ENCODE assay signal across 21 cellular contexts in the genomic region with DNA sequence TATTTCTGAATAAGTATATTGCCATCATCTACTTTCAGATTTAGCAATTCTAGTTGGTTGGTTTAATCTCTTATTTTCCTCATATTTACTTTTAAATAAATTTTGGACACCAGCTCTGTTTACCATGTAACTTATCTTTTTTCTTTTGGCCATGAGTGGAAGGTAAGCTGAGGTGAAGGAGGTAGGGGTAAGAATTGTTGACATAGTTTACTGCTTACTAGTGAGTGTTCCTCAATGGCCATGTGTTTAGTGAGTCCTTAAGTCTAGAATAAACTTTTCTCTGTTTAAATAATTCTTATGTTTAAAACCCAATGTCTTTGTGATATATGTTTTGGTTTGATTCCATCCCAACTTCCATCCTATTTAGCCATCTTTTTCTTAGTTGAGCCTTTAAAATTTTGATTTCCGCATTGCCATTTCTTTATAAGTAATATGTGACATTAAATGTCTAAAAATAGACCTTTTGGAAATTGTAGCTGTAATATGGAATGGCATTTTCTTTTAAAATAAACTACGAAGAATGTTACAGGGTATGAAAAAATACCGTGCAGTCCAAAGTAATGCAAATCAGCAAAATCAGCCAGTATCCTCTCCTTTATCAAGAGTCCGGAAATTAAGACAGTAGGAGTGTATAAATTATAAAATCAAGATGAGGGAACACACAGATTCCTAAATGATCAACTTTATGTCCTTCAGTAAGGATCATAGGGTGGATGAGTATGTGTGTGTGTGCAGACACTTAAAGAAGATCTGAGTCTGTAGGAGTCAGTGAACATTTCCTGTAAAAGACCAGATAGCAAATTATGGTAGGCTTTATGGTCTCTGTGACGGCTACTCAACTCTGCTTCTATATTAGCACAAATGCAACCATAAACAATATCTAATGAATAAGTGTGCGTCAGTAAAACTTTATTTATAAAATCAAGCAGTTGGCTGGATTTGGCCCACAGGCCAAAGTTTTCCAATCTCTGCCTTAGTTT. TPM values are rescaled to one million over a fixed set of nuclear protein-coding genes. Genes with fewer than 3 reads are reported as not detected.
DNase-seq lines count a peak whose midpoint lies in the region; ATAC-seq, FAIRE-seq and TF ChIP-seq lines count a peak whose summit lies in the region.
"Had no signal": no experiment of that assay in that cellular context is flagged by ENCODE, and none has a peak within 500 bp of the region (broad histone marks: within the 10 kb centered on the region; RNA-seq: fewer than 3 reads in every experiment).

No MANE protein-coding gene starts in this region.

- H3F3A ChIP-seq in Loucy (ENCODE audit: low read depth) (peaks cover 3% of the 10 kb centered on the region; the same call in 1 of the 2 replicates), smooth muscle cell (ENCODE audit: low read depth) (no peaks in the 10 kb centered on the region)

- H3K4me3 ChIP-seq in Loucy (ENCODE audit: low read length, poor library complexity, severe bottlenecking) (no peak overlapping the region), K562 (no peak overlapping the region), smooth muscle cell (no peak overlapping the region)
- H3K4me3 ChIP-seq: BLaER1 treated with 17β-estradiol and CSF1 and Interleukin-3, amounts not matched to agents 10 nM and 100 nM; Peyer's patch had no signal

- peak; percentile 6; the same call in 1 of the 3 replicates for ATAC-seq in K562
- ATAC-seq: HepG2 had no signal

- no peak overlapping the region for H3K9ac ChIP-seq in Loucy (ENCODE audit: low read depth, low read length, poor library complexity, severe bottlenecking)
- H3K9ac ChIP-seq in K562 (ENCODE audit: insufficient read depth in 1 of 2, low read depth in 2 of 2, low read length in 2 of 2) = no peak overlapping the region
- no peak overlapping the region for H3K9ac ChIP-seq in smooth muscle cell (ENCODE audit: low read depth)
- H3K9ac ChIP-seq: BLaER1 treated with 17β-estradiol and CSF1 and Interleukin-3, amounts not matched to agents 10 nM and 100 nM had no signal

- FAIRE-seq in GM12892 (lab: Jason Lieb, UNC) = peak; percentile 58
- no peak for FAIRE-seq in K562 (lab: Jason Lieb, UNC)
- FAIRE-seq: HepG2 had no signal

- peaks cover 2% of the 10 kb centered on the region for H4K20me1 ChIP-seq in Loucy (ENCODE audit: insufficient read depth, low read length, poor library complexity, severe bottlenecking)
- no peaks in the 10 kb centered on the region for H4K20me1 ChIP-seq in K562 (replicated peaks; ENCODE audit: control insufficient read depth, insufficient read depth, low read length)
- peaks cover 6% of the 10 kb centered on the region for H4K20me1 ChIP-seq in smooth muscle cell (ENCODE audit: low read depth)

- no peak for TF ChIP-seq RAD21 in K562 (CRISPR knock-in tag; conservative IDR thresholded peaks at IDR 0.05 in 1 of 2, IDR thresholded peaks at IDR 0.05 in 1 of 2)

- CTCF ChIA-PET in K562 (lab: Yijun Ruan, JAX; ENCODE audit: low intra/inter-chr PET ratio) = no interaction called here

- H3K27me3 ChIP-seq in Loucy (ENCODE audit: insufficient read depth, low read length, poor library complexity, severe bottlenecking) (no peaks in the 10 kb centered on the region), K562 (ENCODE audit: control insufficient read depth in 2 of 2, insufficient read depth in 2 of 2, low read length in 2 of 2) (no peaks in the 10 kb centered on the region), smooth muscle cell (ENCODE audit: low read depth) (no peaks in the 10 kb centered on the region)
- H3K27me3 ChIP-seq: BLaER1 treated with 17β-estradiol and CSF1 and Interleukin-3, amounts not matched to agents 10 nM and 100 nM; Peyer's patch had no signal

- DNase-seq in GM12892 (ENCODE audit: insufficient read length) (no peak), K562 (ENCODE audit: extremely low read depth in 1 of 4, low spot score in 3 of 4) (no peak), smooth muscle cell (lab: John Stamatoyannopoulos, UW; ENCODE audit: unreplicated experiment) (no peak), CD1c-positive myeloid dendritic cell (ENCODE audit: extremely low spot score) (no peak), NCI-H2081 treated with DMSO at 0.1 percent for 48 hours (lab: John Stamatoyannopoulos, UW) (no peak)
- DNase-seq in stimulated activated CD4-positive, alpha-beta T cell treated with anti-CD3 and anti-CD28 coated beads, Interleukin-2, amount 100 ng/mL, for 24 hours = no peak
- DNase-seq: AML-193; CD4-positive, alpha-beta memory T cell; COR-L47; GOT3; KBM-7; MM.1S; NCI-H2029; NCI-H2227 treated with DMSO at 0.1 percent for 48 hours; NCI-H510A; NCI-H69; Peyer's patch; SHP77 treated with DMSO at 0.1 percent for 48 hours had no signal

- TF ChIP-seq CTCF in Loucy (conservative IDR thresholded peaks at IDR 0.05; ENCODE audit: low read length) (no peak), K562 (IDR thresholded peaks at IDR 0.05 in 2 of 3, conservative IDR thresholded peaks at IDR 0.05 in 1 of 3; ENCODE audit: insufficient read depth in 2 of 3, low read depth in 1 of 3, low read length in 3 of 3) (no peak), smooth muscle cell (IDR thresholded peaks at IDR 0.05; ENCODE audit: borderline replicate concordance, insufficient read depth, poor library complexity, severe bottlenecking) (no peak)

- TF ChIP-seq POLR2A in GM12892 (IDR thresholded peaks at IDR 0.05; ENCODE audit: low read depth, low read length) (no peak), K562 (conservative IDR thresholded peaks at IDR 0.05) (peak; percentile 67)

- H3K27ac ChIP-seq in K562 (ENCODE audit: extremely low read depth, low read depth, low read length) (peak overlapping the region; percentile 12; the same call in 2 of the 3 replicates), smooth muscle cell (ENCODE audit: low read depth) (peak overlapping the region; percentile 20)
- H3K27ac ChIP-seq: BLaER1 treated with 17β-estradiol and CSF1 and Interleukin-3, amounts not matched to agents 10 nM and 100 nM; Peyer's patch had no signal

- POLR2A ChIA-PET in K562 (lab: Yijun Ruan, JAX) = interaction anchor here (0.6 to 2.7 kb wide), 11 partner anchors 8 to 359 kb away, joined by 3 to 18 read pairs (median 3); partner anchors contain the start of gene STXBP5

- H3K9me3 ChIP-seq in Loucy (ENCODE audit: insufficient read depth, low read depth, low read length) (no peaks in the 10 kb centered on the region), K562 (replicated peaks; ENCODE audit: control insufficient read depth, insufficient read depth, low read depth, low read length) (no peaks in the 10 kb centered on the region), smooth muscle cell (replicated peaks; ENCODE audit: low read depth) (no peaks in the 10 kb centered on the region)
- H3K9me3 ChIP-seq: BLaER1 treated with 17β-estradiol and CSF1 and Interleukin-3, amounts not matched to agents 10 nM and 100 nM; Peyer's patch had no signal

- H3K79me2 ChIP-seq in Loucy (ENCODE audit: insufficient read depth, low read length) (peaks cover 6% of the 10 kb centered on the region; the same call in 1 of the 2 replicates), K562 (ENCODE audit: control insufficient read depth, insufficient read depth, low read length) (peaks cover 100% of the 10 kb centered on the region), smooth muscle cell (ENCODE audit: low read depth) (peaks cover 98% of the 10 kb centered on the region)

- 78% methylated on average over 6 of the region's 6 CpGs for WGBS in K562 (ENCODE audit: insufficient coverage, low coverage, missing lambda C conversion rate)
- 70% methylated on average over 6 of the region's 6 CpGs for WGBS in smooth muscle cell (ENCODE audit: low lambda C conversion rate)

- BruUV-seq in K562 (replicated peaks; lab: Mats Ljungman, UMichigan) = TSS peak; percentile 1

- H3K9me2 ChIP-seq in Loucy (replicated peaks; ENCODE audit: low read depth, low read length) = no peaks in the 10 kb centered on the region

- in situ Hi-C loops in K562 (cut with MboI) = loop anchor here (25.0 kb wide), 1 partner anchor 327 kb away; no protein-coding TSS in a partner anchor

- H3K4me1 ChIP-seq in Loucy (ENCODE audit: insufficient read depth, low read length, poor library complexity, severe bottlenecking) (peaks cover 41% of the 10 kb centered on the region), K562 (replicated peaks in 1 of 2; ENCODE audit: control insufficient read depth in 2 of 2, insufficient read depth in 2 of 2, low read length in 2 of 2) (peaks cover 4 to 44% of the 10 kb centered on the region in 2 experiments; a peak in 4 of 5 replicates), smooth muscle cell (ENCODE audit: low read depth) (peaks cover 7% of the 10 kb centered on the region)
- H3K4me1 ChIP-seq: Peyer's patch had no signal

- no peaks in the 10 kb centered on the region for H3K9me1 ChIP-seq in K562 (ENCODE audit: control insufficient read depth, insufficient read depth, low read length)

- intact Hi-C loops in K562 (cut with micrococcal nuclease) = no loop called here

- no peaks in the 10 kb centered on the region for H3K36me3 ChIP-seq in Loucy (ENCODE audit: insufficient read depth, low read length)
- peaks cover 90% of the 10 kb centered on the region for H3K36me3 ChIP-seq in K562 (ENCODE audit: control insufficient read depth, insufficient read depth, low read length)
- H3K36me3 ChIP-seq in smooth muscle cell (ENCODE audit: low read depth) = no peaks in the 10 kb centered on the region
- H3K36me3 ChIP-seq: Peyer's patch had no signal

- H2AFZ ChIP-seq in Loucy (ENCODE audit: low read length) (no peak overlapping the region), K562 (ENCODE audit: low read depth, low read length) (no peak overlapping the region), smooth muscle cell (ENCODE audit: low read depth) (no peak overlapping the region)

- peak overlapping the region; percentile 4 for H3K4me2 ChIP-seq in Loucy (ENCODE audit: low read depth, low read length, poor library complexity, severe bottlenecking)
- H3K4me2 ChIP-seq in K562 (ENCODE audit: insufficient read depth, low read length) = no peak overlapping the region
- H3K4me2 ChIP-seq in smooth muscle cell = peak overlapping the region; percentile 34
- H3K4me2 ChIP-seq: BLaER1 treated with 17β-estradiol and CSF1 and Interleukin-3, amounts not matched to agents 10 nM and 100 nM had no signal

- TF ChIP-seq EP300 in K562 (IDR thresholded peaks at IDR 0.05; ENCODE audit: low read length) = no peak

RNA-seq across cellular contexts. Expression of gene STXBP5, which starts 10.3 kb away (rescaled TPM):
- 4.3 TPM for polyA plus RNA-seq in GM12892 (2012; ENCODE audit: missing spikeins)
- total RNA-seq in K562 (2011; cell fraction: chromatin; rRNA removed; ENCODE audit: low replicate concordance) = 282 and 467 TPM in 2 replicates
- total RNA-seq in K562 (2011; cell fraction: nucleolus; rRNA removed) = 111 and 113 TPM in 2 replicates
- total RNA-seq in K562 (2011; cell fraction: nucleoplasm; rRNA removed) = 160 and 217 TPM in 2 replicates
- total RNA-seq in K562 (2014; rRNA removed) (50.1 and 60.1 TPM in 2 replicates), K562 (2014; rRNA removed; fragmentation: Illumina TruSeq; extraction: Trizol) (114 and 158 TPM in 2 replicates), K562 (2015; rRNA removed; fragmentation: Illumina TruSeq; extraction: Trizol) (144 and 155 TPM in 2 replicates), K562 (2021) (98.8 and 115 TPM in 2 replicates), smooth muscle cell (25.2 and 34.8 TPM in 2 replicates)
- polyA plus RNA-seq in K562 (2011; rRNA removed) (128 and 172 TPM in 2 replicates), K562 (2014; fragmentation: Illumina TruSeq; extraction: Trizol) (71.5 and 82.1 TPM in 2 replicates), K562 (2014; fragmentation: Nextera tagmentation; extraction: Ambion mirVana) (10 to 100 TPM; 23.3 to 23.9 TPM), K562 (2014; rRNA removed) (49.6 and 60.5 TPM in 2 replicates), smooth muscle cell (8.8 and 10.0 TPM in 2 replicates)
- polyA plus RNA-seq in K562 (2011; cell fraction: cytosol; rRNA removed) = 42.0 and 63.5 TPM in 2 replicates
- polyA plus RNA-seq in K562 (2011; cell fraction: nucleus; rRNA removed) = 254 and 270 TPM in 2 replicates
- 56.3 and 84.9 TPM in 2 replicates for polyA plus RNA-seq in K562 (2012)
- 447 and 452 TPM in 2 replicates for polyA minus RNA-seq in K562 (2011; rRNA and poly(A)+ RNA removed)
- polyA minus RNA-seq in K562 (2011; cell fraction: cytosol; rRNA and poly(A)+ RNA removed) = 96.1 and 167 TPM in 2 replicates
- 374 and 571 TPM in 2 replicates for polyA minus RNA-seq in K562 (2011; cell fraction: nucleus; rRNA and poly(A)+ RNA removed)
